ENCODE assay signal across 8 cellular contexts in genomic region chr12:124032265-124032886, GRCh38. TPM values are rescaled to one million over a fixed set of nuclear protein-coding genes. Genes with fewer than 3 reads are reported as not detected.
DNase-seq lines count a peak whose midpoint lies in the region; FAIRE-seq and TF ChIP-seq lines count a peak whose summit lies in the region.

No MANE protein-coding gene starts in this region.

- FAIRE-seq in bronchial epithelial cell (lab: Jason Lieb, UNC) = no peak

- H3K27ac ChIP-seq in transverse colon = no peak overlapping the region

- DNase-seq in COLO668 (lab: John Stamatoyannopoulos, UW; ENCODE audit: unreplicated experiment) = peak; percentile 32
- DNase-seq in GM19240 (ENCODE audit: insufficient read length, low spot score) = peak; percentile 41
- DNase-seq in NCI-H748 treated with DMSO at 0.1 percent for 48 hours (lab: John Stamatoyannopoulos, UW) = peak; percentile 18
- peak; percentile 44 for DNase-seq in bronchial epithelial cell (ENCODE audit: low read depth)
- DNase-seq in kidney glomerular epithelial cell (lab: John Stamatoyannopoulos, UW) = peak; percentile 70
- DNase-seq in transverse colon = peak; percentile 22
- DNase-seq in activated CD8-positive, alpha-beta memory T cell treated with anti-CD3 and anti-CD28 coated beads, Interleukin-2, amount 50 U/mL, for 48 hours = no peak
- no peak for DNase-seq in OCI-M2 (lab: John Stamatoyannopoulos, UW; ENCODE audit: unreplicated experiment)

- H3K4me3 ChIP-seq in bronchial epithelial cell (ENCODE audit: low read depth, low read length) (no peak overlapping the region), transverse colon (no peak overlapping the region)

- no peaks in the 10 kb centered on the region for H3K4me1 ChIP-seq in transverse colon

- no peaks in the 10 kb centered on the region for H3K36me3 ChIP-seq in bronchial epithelial cell (ENCODE audit: control insufficient read depth, insufficient read depth, low read length)
- no peaks in the 10 kb centered on the region for H3K36me3 ChIP-seq in transverse colon

- no peak for TF ChIP-seq EP300 in transverse colon (IDR thresholded peaks at IDR 0.05; ENCODE audit: low read depth)

- H3K27me3 ChIP-seq in bronchial epithelial cell (ENCODE audit: control insufficient read depth, insufficient read depth, low read length) = peaks cover 4% of the 10 kb centered on the region
- no peaks in the 10 kb centered on the region for H3K27me3 ChIP-seq in transverse colon

- TF ChIP-seq POLR2A in transverse colon (IDR thresholded peaks at IDR 0.05) = no peak

- intact Hi-C loops in transverse colon (cut with DNase I; ENCODE audit: low total_unique reads) = no loop called here

- TF ChIP-seq CTCF in bronchial epithelial cell (IDR thresholded peaks at IDR 0.05; ENCODE audit: insufficient read depth, low read length, severe bottlenecking) (peak; percentile 92), transverse colon (IDR thresholded peaks at IDR 0.05) (peak; percentile 62 to 87 (median 81))

- no peaks in the 10 kb centered on the region for H3K9me3 ChIP-seq in transverse colon

- in situ Hi-C loops in transverse colon (cut with MboI; ENCODE audit: low pct_ligation_motif_present in 1 of 4, low pct_unique_long_range_greater_than_20kb in 1 of 4, low sequenced_read_pairs in 3 of 4) = loop anchor here in 2 of 4 donors (10.0 to 25.0 kb wide), 2 partner anchors 280 to 732 kb away; no protein-coding TSS in a partner anchor

- WGBS in transverse colon (ENCODE audit: low coverage in 1 of 2), 2 donors = 35 to 54% methylated on average over 8 to 9 of the region's 9 CpGs

RNA-seq across cellular contexts. Expression of gene ZNF664, which starts 59.4 kb away (rescaled TPM):
- 83.2 and 88.2 TPM in 2 replicates for total RNA-seq in bronchial epithelial cell
- total RNA-seq in transverse colon = 100 to 1,000 TPM in 2 of 4 donors, 10 to 100 TPM in 2; 84.4 to 144 (median 103) TPM

RNA-seq across cellular contexts. Expression of gene CCDC92, which starts 59.7 kb away (rescaled TPM):
- total RNA-seq in bronchial epithelial cell (4.5 and 7.0 TPM in 2 replicates), transverse colon (10 to 100 TPM; 14.8 to 48.8 (median 21.1) TPM)

Comparison
In these comparisons a context has a peak if more than half of its experiments do, and no peak if none do; other contexts are left out.
1. DNase-seq: peak in COLO668 (single experiment), GM19240 (single experiment), NCI-H748 treated with DMSO at 0.1 percent for 48 hours (single experiment), bronchial epithelial cell (single experiment), kidney glomerular epithelial cell (single experiment) and transverse colon (single experiment); none in activated CD8-positive, alpha-beta memory T cell treated with anti-CD3 and anti-CD28 coated beads, Interleukin-2, amount 50 U/mL, for 48 hours (single experiment) and OCI-M2 (single experiment).